In genomic region chr6:20134613-20135012, GRCh38 we compare ENCODE assay signal across 8 cellular contexts.
"Had no signal": no experiment of that assay in that cellular context is flagged by ENCODE, and none has a peak within 500 bp of the region (broad histone marks: within the 10 kb centered on the region; RNA-seq: fewer than 3 reads in every experiment).

No MANE protein-coding gene starts in this region.

- H3K36me3 ChIP-seq: HAP-1 had no signal

- H3K27ac ChIP-seq: GM23248, HL-60 had no signal

- FAIRE-seq: HepG2 had no signal

- H3K4me1 ChIP-seq: HAP-1 had no signal

- ATAC-seq: HCT116, HepG2 had no signal

- DNase-seq: GM23248, GOT3, H7, HFFc6 had no signal

- H3K4me3 ChIP-seq: GM23248, HAP-1 had no signal

- H3K9me3 ChIP-seq: HAP-1 had no signal
